16 cellular contexts compared by ENCODE assay signal in genomic region chr2:102979429-102979828, GRCh38.
A peak's percentile ranks its signal among the peaks of the same experiment; 100 is the strongest.
DNase-seq lines count a peak whose midpoint lies in the region; TF ChIP-seq lines count a peak whose summit lies in the region.
"Had no signal": no experiment of that assay in that cellular context is flagged by ENCODE, and none has a peak within 500 bp of the region (broad histone marks: within the 10 kb centered on the region; RNA-seq: fewer than 3 reads in every experiment).

No MANE protein-coding gene starts in this region.

- no peak overlapping the region for H3K4me3 Mint-ChIP-seq in CD14-positive monocyte
- H3K4me3 Mint-ChIP-seq: CD4-positive, CD25-positive, alpha-beta regulatory T cell had no signal

- no peak for TF ChIP-seq CTCF in CD14-positive monocyte (IDR thresholded peaks at IDR 0.05)

- no peak overlapping the region for H3K4me3 ChIP-seq in effector memory CD4-positive, alpha-beta T cell (ENCODE audit: insufficient read depth, low read depth, low read length, poor library complexity, severe bottlenecking)
- H3K4me3 ChIP-seq: BLaER1, GM12878, HAP-1 had no signal

- H3K27me3 Mint-ChIP-seq in CD14-positive monocyte (ENCODE audit: low read depth in 3 of 3) = peaks cover 0 to 3% (median 0%) of the 10 kb centered on the region in 3 donors
- H3K27me3 Mint-ChIP-seq: CD4-positive, CD25-positive, alpha-beta regulatory T cell had no signal

- H3K36me3 Mint-ChIP-seq in CD14-positive monocyte = no peaks in the 10 kb centered on the region
- H3K36me3 Mint-ChIP-seq: CD4-positive, CD25-positive, alpha-beta regulatory T cell had no signal

- H3K36me3 ChIP-seq in effector memory CD4-positive, alpha-beta T cell (ENCODE audit: control insufficient read depth, insufficient read depth, low read length) = no peaks in the 10 kb centered on the region
- H3K36me3 ChIP-seq: BLaER1, HAP-1 had no signal

- no peaks in the 10 kb centered on the region for H3K9me3 ChIP-seq in effector memory CD4-positive, alpha-beta T cell (ENCODE audit: control insufficient read depth, low read length)
- H3K9me3 ChIP-seq: BLaER1, HAP-1 had no signal

- H3K27ac ChIP-seq in cingulate gyrus (ENCODE audit: low read depth, low read length) = peak overlapping the region; percentile 75
- H3K27ac ChIP-seq in effector memory CD4-positive, alpha-beta T cell (ENCODE audit: insufficient read depth, low read length, poor library complexity, severe bottlenecking) = no peak overlapping the region
- H3K27ac ChIP-seq: BLaER1 had no signal

- no peak overlapping the region for H3K27ac Mint-ChIP-seq in CD14-positive monocyte
- H3K27ac Mint-ChIP-seq: CD4-positive, CD25-positive, alpha-beta regulatory T cell had no signal

- H3K9me3 Mint-ChIP-seq in CD14-positive monocyte = peaks cover 0 to 6% (median 0%) of the 10 kb centered on the region in 7 donors

- peak; percentile 18 for DNase-seq in DMS153 (lab: John Stamatoyannopoulos, UW)
- DNase-seq in DMS153 treated with DMSO at 0.1 percent for 48 hours (lab: John Stamatoyannopoulos, UW; ENCODE audit: unreplicated experiment) = no peak
- peak; percentile 11 for DNase-seq in midbrain (lab: John Stamatoyannopoulos, UW)
- peak; percentile 22 for DNase-seq in superior temporal gyrus (ENCODE audit: extremely low spot score)
- no peak for DNase-seq in effector memory CD4-positive, alpha-beta T cell
- DNase-seq in CD14-positive monocyte (ENCODE audit: low spot score) = no peak
- DNase-seq: 8988T; AML-193; Calu3; CD4-positive, CD25-positive, alpha-beta regulatory T cell; DMS79; IMR-90 had no signal

- intact Hi-C loops in CD14-positive monocyte (cut with micrococcal nuclease) = no loop called here

- no peaks in the 10 kb centered on the region for H3K4me1 ChIP-seq in effector memory CD4-positive, alpha-beta T cell (ENCODE audit: control insufficient read depth, insufficient read depth, low read length, poor library complexity, severe bottlenecking)
- H3K4me1 ChIP-seq: HAP-1 had no signal

- no peaks in the 10 kb centered on the region for H3K27me3 ChIP-seq in effector memory CD4-positive, alpha-beta T cell (replicated peaks; ENCODE audit: control insufficient read depth, insufficient read depth, low read length, poor library complexity, severe bottlenecking)
- H3K27me3 ChIP-seq: BLaER1 had no signal

- H3K4me1 Mint-ChIP-seq in CD14-positive monocyte = peaks cover 9% of the 10 kb centered on the region
- H3K4me1 Mint-ChIP-seq: CD4-positive, CD25-positive, alpha-beta regulatory T cell had no signal

Comparison
In these comparisons a context has a peak if more than half of its experiments do, and no peak if none do; other contexts are left out.
1. DNase-seq: peak in DMS153 (single experiment), midbrain (single experiment) and superior temporal gyrus (single experiment); none in DMS153 treated with DMSO at 0.1 percent for 48 hours (single experiment), effector memory CD4-positive, alpha-beta T cell (0 of 3) and CD14-positive monocyte (single experiment).